ENCODE assay signal across 15 cellular contexts in genomic region chr17:15258113-15258512, GRCh38. TPM values are rescaled to one million over a fixed set of nuclear protein-coding genes. Genes with fewer than 3 reads are reported as not detected.
DNase-seq lines count a peak whose midpoint lies in the region; ATAC-seq, FAIRE-seq and TF ChIP-seq lines count a peak whose summit lies in the region.
"Had no signal": no experiment of that assay in that cellular context is flagged by ENCODE, and none has a peak within 500 bp of the region (broad histone marks: within the 10 kb centered on the region; RNA-seq: fewer than 3 reads in every experiment).

No MANE protein-coding gene starts in this region.

- DNase-seq in heart right ventricle (no peak), cardiac septum (ENCODE audit: low spot score) (no peak), gastrocnemius medialis (no peak), uterus (no peak), kidney (no peak)
- DNase-seq in activated CD8-positive, alpha-beta memory T cell treated with anti-CD3 and anti-CD28 coated beads, Interleukin-2, amount 50 U/mL, for 48 hours: no peak
- no peak for DNase-seq in activated effector memory CD4-positive, alpha-beta T cell treated with Interleukin-2 at 50 U/mL for 16 hours
- DNase-seq: NCI-H2171, NCI-H774 had no signal

- ATAC-seq in heart right ventricle: no peak
- no peak for ATAC-seq in gastroesophageal sphincter
- no peak for ATAC-seq in gastrocnemius medialis

- TF ChIP-seq CTCF in heart right ventricle (IDR thresholded peaks at IDR 0.05): no peak
- no peak for TF ChIP-seq CTCF in gastroesophageal sphincter (IDR thresholded peaks at IDR 0.05)
- no peak for TF ChIP-seq CTCF in gastrocnemius medialis (IDR thresholded peaks at IDR 0.05 in 4 of 5, conservative IDR thresholded peaks at IDR 0.05 in 1 of 5)
- TF ChIP-seq CTCF in uterus (IDR thresholded peaks at IDR 0.05): no peak
- no peak for TF ChIP-seq CTCF in kidney (IDR thresholded peaks at IDR 0.05; ENCODE audit: borderline replicate concordance, extremely low read depth, insufficient read depth)

- H3K27ac ChIP-seq in heart right ventricle (peak overlapping the region in 7 of 10 donors; percentile 52 to 99 (median 62)), gastroesophageal sphincter (peak overlapping the region in 3 of 4 donors; percentile 61 to 98 (median 96)), gastrocnemius medialis (peak overlapping the region; percentile 94 to 98 (median 96)), uterus (peak overlapping the region; percentile 98 to 99), kidney (ENCODE audit: low read depth in 2 of 2, low read length in 2 of 2) (no peak overlapping the region)
- H3K27ac ChIP-seq: C4-2B, foreskin keratinocyte had no signal

- no peaks in the 10 kb centered on the region for H3K9me3 ChIP-seq in heart right ventricle
- no peaks in the 10 kb centered on the region for H3K9me3 ChIP-seq in gastroesophageal sphincter
- no peaks in the 10 kb centered on the region for H3K9me3 ChIP-seq in gastrocnemius medialis
- H3K9me3 ChIP-seq in uterus: no peaks in the 10 kb centered on the region
- H3K9me3 ChIP-seq in kidney (ENCODE audit: control insufficient read depth in 1 of 2, low read length in 2 of 2): no peaks in the 10 kb centered on the region
- H3K9me3 ChIP-seq: left lung had no signal

- peaks cover 15 to 80% (median 71%) of the 10 kb centered on the region in 9 donors for H3K4me1 ChIP-seq in heart right ventricle
- H3K4me1 ChIP-seq in gastroesophageal sphincter: peaks cover 13 to 77% (median 34%) of the 10 kb centered on the region in 3 donors
- peaks cover 43 to 63% of the 10 kb centered on the region in 2 donors for H3K4me1 ChIP-seq in gastrocnemius medialis
- H3K4me1 ChIP-seq in uterus: peaks cover 19 to 26% of the 10 kb centered on the region in 2 donors
- H3K4me1 ChIP-seq in kidney (ENCODE audit: control insufficient read depth in 1 of 2, insufficient read depth in 1 of 2, low read depth in 1 of 2, low read length in 2 of 2): peaks cover 8 to 14% of the 10 kb centered on the region in 2 donors

- no peak for FAIRE-seq in kidney (lab: Jason Lieb, UNC)
- FAIRE-seq: A204.1, endometrium had no signal

- peaks cover 0 to 65% (median 45%) of the 10 kb centered on the region in 9 donors for H3K36me3 ChIP-seq in heart right ventricle
- peaks cover 0 to 63% of the 10 kb centered on the region in 2 donors for H3K36me3 ChIP-seq in gastroesophageal sphincter
- H3K36me3 ChIP-seq in gastrocnemius medialis: peaks cover 0 to 33% of the 10 kb centered on the region in 2 donors
- H3K36me3 ChIP-seq in uterus: no peaks in the 10 kb centered on the region
- no peaks in the 10 kb centered on the region for H3K36me3 ChIP-seq in kidney (ENCODE audit: control insufficient read depth in 1 of 2, insufficient read depth in 2 of 2, low read length in 2 of 2)

- TF ChIP-seq EP300 in gastroesophageal sphincter (IDR thresholded peaks at IDR 0.05): no peak

- H3K4me3 ChIP-seq in heart right ventricle (peak overlapping the region in 7 of 10 donors; percentile 3 to 44 (median 31)), gastroesophageal sphincter (peak overlapping the region in 1 of 2 donors; percentile 70), gastrocnemius medialis (peak overlapping the region in 3 of 4 donors; percentile 3 to 97 (median 78)), uterus (no peak overlapping the region), kidney (ENCODE audit: low read length in 2 of 2) (no peak overlapping the region)

- intact Hi-C loops in heart right ventricle (cut with DNase I): loop anchor here in 1 of 10 donors (5.0 kb wide), 1 partner anchor 244 kb away; no protein-coding TSS in a partner anchor
- intact Hi-C loops in cardiac septum (cut with DNase I): no loop called here
- intact Hi-C loops in gastrocnemius medialis (cut with DNase I; ENCODE audit: low total_unique reads): no loop called here
- intact Hi-C loops in uterus (cut with DNase I; ENCODE audit: low total_unique reads): no loop called here
- intact Hi-C loops in kidney (cut with DNase I): loop anchor here (5.0 kb wide), 1 partner anchor 244 kb away; no protein-coding TSS in a partner anchor

- no peak overlapping the region for H3K9ac ChIP-seq in kidney (ENCODE audit: low read length in 2 of 2)

- peaks cover 0 to 23% (median 0%) of the 10 kb centered on the region in 7 donors for H3K27me3 ChIP-seq in heart right ventricle
- H3K27me3 ChIP-seq in gastroesophageal sphincter: no peaks in the 10 kb centered on the region
- H3K27me3 ChIP-seq in gastrocnemius medialis: no peaks in the 10 kb centered on the region
- H3K27me3 ChIP-seq in uterus: no peaks in the 10 kb centered on the region

- 87 to 91% methylated on average over 4 of the region's 4 CpGs for WGBS in heart right ventricle, 2 donors
- 72 to 78% methylated on average over 3 to 4 of the region's 4 CpGs for WGBS in gastroesophageal sphincter (ENCODE audit: low coverage in 1 of 2), 2 donors

- TF ChIP-seq POLR2A in gastroesophageal sphincter (IDR thresholded peaks at IDR 0.05): no peak
- no peak for TF ChIP-seq POLR2A in gastrocnemius medialis (IDR thresholded peaks at IDR 0.05)
- no peak for TF ChIP-seq POLR2A in uterus (IDR thresholded peaks at IDR 0.05)

- in situ Hi-C loops in gastrocnemius medialis (cut with MboI; ENCODE audit: low sequenced_read_pairs in 4 of 4): loop anchor here (5.0 to 25.0 kb wide), 3 partner anchors 154 to 244 kb away; no protein-coding TSS in a partner anchor

RNA-seq across cellular contexts. Expression of gene PMP22, which starts 7.0 kb away (rescaled TPM):
- total RNA-seq in heart right ventricle (100 to 1,000 TPM in 9 of 10 donors, 10 to 100 TPM in 1; 99.1 to 241 (median 158) TPM), cardiac septum (91.8 TPM), gastroesophageal sphincter (100 to 1,000 TPM; 145 to 268 (median 242) TPM), gastrocnemius medialis (100 to 1,000 TPM in 1 of 4 donors, 10 to 100 TPM in 3; 75.5 to 227 (median 83.2) TPM), uterus (100 to 1,000 TPM; 104 to 246 (median 155) TPM), kidney (73.6 TPM)
- polyA plus RNA-seq in heart right ventricle (100 to 1,000 TPM in 1 of 2 donors, 10 to 100 TPM in 1; 62.0 to 178 TPM), kidney (ENCODE audit: insufficient read depth, low read depth, low replicate concordance) (37.0 TPM)

Comparison
In these comparisons a context has a peak if more than half of its experiments do, and no peak if none do; other contexts are left out.
1. H3K27ac ChIP-seq: peak in heart right ventricle (7 of 10), gastroesophageal sphincter (3 of 4), gastrocnemius medialis (4 of 4) and uterus (2 of 2); none in kidney (0 of 2).
2. H3K4me3 ChIP-seq: peak in heart right ventricle (7 of 10) and gastrocnemius medialis (3 of 4); none in uterus (0 of 2) and kidney (0 of 2).